Comparison of ENCODE assay signal across 9 cellular contexts in genomic region chr17:65557349-65558310, GRCh38. TPM values are rescaled to one million over a fixed set of nuclear protein-coding genes. Genes with fewer than 3 reads are reported as not detected.
A peak's percentile ranks its signal among the peaks of the same experiment; 100 is the strongest.
DNase-seq lines count a peak whose midpoint lies in the region; ATAC-seq and TF ChIP-seq lines count a peak whose summit lies in the region.
"Had no signal": no experiment of that assay in that cellular context is flagged by ENCODE, and none has a peak within 500 bp of the region (broad histone marks: within the 10 kb centered on the region; RNA-seq: fewer than 3 reads in every experiment).

No MANE protein-coding gene starts in this region.

- H3K36me3 Mint-ChIP-seq in effector memory CD8-positive, alpha-beta T cell (ENCODE audit: insufficient read depth) = peaks cover 11% of the 10 kb centered on the region
- H3K36me3 Mint-ChIP-seq in osteocyte (ENCODE audit: unreplicated experiment) = peaks cover 1% of the 10 kb centered on the region

- no peak overlapping the region for H2AK5ac ChIP-seq in trophoblast cell (ENCODE audit: low read length)

- H3K79me2 ChIP-seq in trophoblast cell (ENCODE audit: control insufficient read depth, insufficient read depth, low read length, poor library complexity) = peaks cover 12% of the 10 kb centered on the region

- no peak overlapping the region for H4K91ac ChIP-seq in trophoblast cell (ENCODE audit: low read depth, low read length)

- WGBS in trophoblast cell (ENCODE audit: extremely low coverage, insufficient coverage, insufficient read length) = no CpG with 5 or more reads among the region's 21 CpGs

- H3K4ac ChIP-seq in trophoblast cell (ENCODE audit: low read depth, low read length) = no peak overlapping the region

- no peak overlapping the region for H3K23ac ChIP-seq in trophoblast cell (ENCODE audit: low read length)

- no peaks in the 10 kb centered on the region for H3K9me3 Mint-ChIP-seq in effector memory CD8-positive, alpha-beta T cell
- no peaks in the 10 kb centered on the region for H3K9me3 Mint-ChIP-seq in osteocyte (ENCODE audit: unreplicated experiment)

- peak overlapping the region; percentile 38 for H3K18ac ChIP-seq in trophoblast cell (ENCODE audit: low read length)

- no peak overlapping the region for H2BK5ac ChIP-seq in trophoblast cell (ENCODE audit: low read depth, low read length, poor library complexity)

- ATAC-seq in effector memory CD8-positive, alpha-beta T cell (replicated peaks) = peak; percentile 19

- no peak overlapping the region for H2BK120ac ChIP-seq in trophoblast cell (ENCODE audit: insufficient read depth, low read length, poor library complexity)

- peaks cover 17 to 34% of the 10 kb centered on the region in 2 donors for H3K4me1 Mint-ChIP-seq in effector memory CD8-positive, alpha-beta T cell (ENCODE audit: low read depth in 2 of 2)
- peaks cover 32% of the 10 kb centered on the region for H3K4me1 Mint-ChIP-seq in osteocyte (ENCODE audit: unreplicated experiment)

- peaks cover 11 to 15% of the 10 kb centered on the region in 2 experiments for H3K36me3 ChIP-seq in trophoblast cell (ENCODE audit: control insufficient read depth in 1 of 2, insufficient read depth in 2 of 2, low read length in 2 of 2)

- H3K14ac ChIP-seq in trophoblast cell (ENCODE audit: low read length) = no peak overlapping the region

- H3K27me3 ChIP-seq in trophoblast cell (ENCODE audit: insufficient read depth, low read length) = no peaks in the 10 kb centered on the region

- peaks cover 12 to 18% of the 10 kb centered on the region in 2 experiments for H3K4me1 ChIP-seq in trophoblast cell (ENCODE audit: control insufficient read depth in 1 of 2, insufficient read depth in 2 of 2, low read length in 2 of 2)

- H3K4me2 ChIP-seq in trophoblast cell (ENCODE audit: low read length) = peak overlapping the region; percentile 19

- no peak overlapping the region for H2AFZ ChIP-seq in trophoblast cell (ENCODE audit: insufficient read depth, low read length, poor library complexity)

- peaks cover 7 to 9% of the 10 kb centered on the region in 2 donors for H3K27me3 Mint-ChIP-seq in effector memory CD8-positive, alpha-beta T cell
- no peaks in the 10 kb centered on the region for H3K27me3 Mint-ChIP-seq in osteocyte (ENCODE audit: unreplicated experiment)

- H3K9ac ChIP-seq in trophoblast cell (ENCODE audit: low read length) = peak overlapping the region; percentile 29

- no peak overlapping the region for H3K4me3 ChIP-seq in trophoblast cell (ENCODE audit: low read depth, low read length)

- peak; percentile 67 for DNase-seq in Daoy (ENCODE audit: low read depth)
- peak; percentile 9 for DNase-seq in OCI-M1 (lab: John Stamatoyannopoulos, UW)
- DNase-seq in effector memory CD8-positive, alpha-beta T cell = peak in 2 of 3 experiments; percentile 16 to 21
- peak in 1 of 2 donors; percentile 39 for DNase-seq in trophoblast cell
- no peak for DNase-seq in SHP77 (lab: John Stamatoyannopoulos, UW)
- DNase-seq in amygdala (lab: John Stamatoyannopoulos, UW) = no peak
- no peak for DNase-seq in osteocyte (ENCODE audit: extremely low spot score, unreplicated experiment)
- DNase-seq in hepatic stellate cell (ENCODE audit: low spot score) = no peak
- DNase-seq: NCI-H524 treated with DMSO at 0.1 percent for 48 hours had no signal

- H3K4me3 Mint-ChIP-seq in effector memory CD8-positive, alpha-beta T cell = no peak overlapping the region
- no peak overlapping the region for H3K4me3 Mint-ChIP-seq in osteocyte (ENCODE audit: unreplicated experiment)

- H3K9me3 ChIP-seq in trophoblast cell (ENCODE audit: insufficient read depth, low read depth, low read length) = peaks cover 1% of the 10 kb centered on the region

- H3K27ac ChIP-seq in trophoblast cell (ENCODE audit: low read depth, low read length) = no peak overlapping the region

- no peak for TF ChIP-seq CTCF in osteocyte (IDR thresholded peaks at IDR 0.05)

- H4K8ac ChIP-seq in trophoblast cell (ENCODE audit: low read depth, low read length) = no peak overlapping the region

- H4K12ac ChIP-seq in trophoblast cell (ENCODE audit: low read depth, low read length) = no peak overlapping the region

- H3K27ac Mint-ChIP-seq in effector memory CD8-positive, alpha-beta T cell = no peak overlapping the region
- no peak overlapping the region for H3K27ac Mint-ChIP-seq in osteocyte (ENCODE audit: unreplicated experiment)

- H2BK12ac ChIP-seq in trophoblast cell (ENCODE audit: low read length) = no peak overlapping the region

- H3K79me1 ChIP-seq in trophoblast cell (ENCODE audit: low read length) = peaks cover 16% of the 10 kb centered on the region

RNA-seq across cellular contexts. Expression of gene AXIN2, which starts 3.8 kb away (rescaled TPM):
- total RNA-seq in Daoy (2014; rRNA removed; shearing (Covaris generic)) = 1.9 and 2.7 TPM in 2 replicates
- polyA plus RNA-seq in trophoblast cell (2013) = 35.5 and 36.3 TPM in 2 replicates
- 16.6 and 17.0 TPM in 2 replicates for total RNA-seq in osteocyte

Comparison
In these comparisons a context has a peak if more than half of its experiments do, and no peak if none do; other contexts are left out.
1. DNase-seq: peak in Daoy (single experiment), OCI-M1 (single experiment) and effector memory CD8-positive, alpha-beta T cell (2 of 3); none in SHP77 (0 of 2), amygdala (0 of 56), osteocyte (single experiment) and hepatic stellate cell (single experiment).